In the genomic region with DNA sequence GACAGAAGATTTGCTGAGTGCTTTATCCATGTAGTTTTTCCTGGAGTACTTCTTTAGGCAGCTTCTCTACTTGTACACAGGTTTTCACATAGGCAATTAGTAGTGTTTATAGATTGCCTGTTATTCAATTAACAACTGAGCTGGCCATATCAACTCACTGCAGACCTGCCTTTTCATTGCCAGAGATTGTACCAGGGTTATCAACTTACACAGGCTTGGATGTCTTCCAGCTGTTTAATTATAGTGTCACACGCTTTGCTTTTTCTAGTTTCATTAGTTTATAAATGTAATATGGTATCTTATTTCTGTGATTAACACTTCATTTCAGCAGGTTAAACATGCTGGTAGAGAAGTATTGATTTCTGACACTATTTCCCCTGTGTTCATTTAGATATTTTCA, we compare ENCODE assay signal across 18 cellular contexts.
DNase-seq lines count a peak whose midpoint lies in the region; ATAC-seq and TF ChIP-seq lines count a peak whose summit lies in the region.
"Had no signal": no experiment of that assay in that cellular context is flagged by ENCODE, and none has a peak within 500 bp of the region (broad histone marks: within the 10 kb centered on the region; RNA-seq: fewer than 3 reads in every experiment).

No MANE protein-coding gene starts in this region.

- H3K4me1 Mint-ChIP-seq in WTC11: peaks cover 26% of the 10 kb centered on the region
- H3K4me1 Mint-ChIP-seq: activated CD4-positive, alpha-beta memory T cell treated with anti-CD3 and anti-CD28 coated beads, Interleukin-2, amount 10 ng/mL, durations not matched to agents 7 days and 5 days; activated naive CD4-positive, alpha-beta T cell treated with anti-CD3 and anti-CD28 coated beads, Interleukin-2, amount 50 U/mL, for 24 hours had no signal

- H3K36me3 Mint-ChIP-seq in WTC11: peaks cover 8% of the 10 kb centered on the region

- H3K9me3 Mint-ChIP-seq in WTC11: no peaks in the 10 kb centered on the region
- H3K9me3 Mint-ChIP-seq: activated CD4-positive, alpha-beta memory T cell treated with anti-CD3 and anti-CD28 coated beads, Interleukin-2, amount 10 ng/mL, durations not matched to agents 7 days and 5 days; activated naive CD4-positive, alpha-beta T cell treated with anti-CD3 and anti-CD28 coated beads, Interleukin-2, amount 50 U/mL, for 24 hours; activated T-cell treated with anti-CD3 and anti-CD28 coated beads, Interleukin-2, amount 50 U/mL, for 24 hours; HFFc6 had no signal

- CTCF ChIA-PET in WTC11 (lab: Charles Lee): interaction anchor here (0.7 to 1.5 kb wide), 2 partner anchors 10 to 227 kb away, joined by 4 to 8 read pairs; no protein-coding TSS in a partner anchor

- POLR2A ChIA-PET in WTC11 (lab: Charles Lee): interaction anchor here (0.9 kb wide), 1 partner anchor 211 kb away, joined by 3 read pairs; no protein-coding TSS in a partner anchor

- no peak for TF ChIP-seq CTCF in WTC11 (IDR thresholded peaks at IDR 0.05)

- H3K27ac Mint-ChIP-seq in WTC11: 0 out of 2 replicates have a peak overlapping the region, but pooled peaks have one; percentile 31
- H3K27ac Mint-ChIP-seq: activated CD4-positive, alpha-beta memory T cell treated with anti-CD3 and anti-CD28 coated beads, Interleukin-2, amount 10 ng/mL, durations not matched to agents 7 days and 5 days; activated naive CD4-positive, alpha-beta T cell treated with anti-CD3 and anti-CD28 coated beads, Interleukin-2, amount 50 U/mL, for 24 hours; activated T-cell treated with anti-CD3 and anti-CD28 coated beads, Interleukin-2, amount 50 U/mL, for 24 hours; HFFc6 had no signal

- H3K27me3 Mint-ChIP-seq in WTC11 (ENCODE audit: low read depth): no peaks in the 10 kb centered on the region
- H3K27me3 Mint-ChIP-seq: activated CD4-positive, alpha-beta memory T cell treated with anti-CD3 and anti-CD28 coated beads, Interleukin-2, amount 10 ng/mL, durations not matched to agents 7 days and 5 days; activated naive CD4-positive, alpha-beta T cell treated with anti-CD3 and anti-CD28 coated beads, Interleukin-2, amount 50 U/mL, for 24 hours; activated T-cell treated with anti-CD3 and anti-CD28 coated beads, Interleukin-2, amount 50 U/mL, for 24 hours had no signal

- no peak for ATAC-seq in WTC11
- ATAC-seq in HG02884 (IDR thresholded peaks at IDR 0.05; ENCODE audit: unreplicated experiment): no peak
- no peak for ATAC-seq in GM21529 (IDR thresholded peaks at IDR 0.05; ENCODE audit: unreplicated experiment)
- no peak for ATAC-seq in GM21447 (IDR thresholded peaks at IDR 0.05; ENCODE audit: unreplicated experiment)

- DNase-seq in COR-L47 (lab: John Stamatoyannopoulos, UW): peak; percentile 87
- peak; percentile 33 for DNase-seq in NCI-H128 (lab: John Stamatoyannopoulos, UW; ENCODE audit: unreplicated experiment)
- peak; percentile 97 for DNase-seq in NCI-H2171 treated with DMSO at 0.1 percent for 48 hours (lab: John Stamatoyannopoulos, UW)
- no peak for DNase-seq in WTC11 (ENCODE audit: low spot score)
- no peak for DNase-seq in SIG-M5 (lab: John Stamatoyannopoulos, UW)
- DNase-seq: activated CD4-positive, alpha-beta memory T cell treated with anti-CD3 and anti-CD28 coated beads, Interleukin-2, amount 10 ng/mL, durations not matched to agents 7 days and 5 days; activated T-cell treated with anti-CD3 and anti-CD28 coated beads, Interleukin-2, amount 50 U/mL, for 24 hours; HFFc6; IMR-90; NCI-H526; pancreas; sigmoid colon; stimulated activated CD4-positive, alpha-beta T cell treated with anti-CD3 and anti-CD28 coated beads, Interleukin-2, amount 100 ng/mL, for 24 hours; SW 1271 had no signal

- H3K4me3 Mint-ChIP-seq in WTC11: no peak overlapping the region
- H3K4me3 Mint-ChIP-seq: activated CD4-positive, alpha-beta memory T cell treated with anti-CD3 and anti-CD28 coated beads, Interleukin-2, amount 10 ng/mL, durations not matched to agents 7 days and 5 days; activated naive CD4-positive, alpha-beta T cell treated with anti-CD3 and anti-CD28 coated beads, Interleukin-2, amount 50 U/mL, for 24 hours; activated T-cell treated with anti-CD3 and anti-CD28 coated beads, Interleukin-2, amount 50 U/mL, for 24 hours; HFFc6 had no signal

TF ChIP-seq in WTC11, 78 proteins besides CTCF, POLR2A, EP300 and RAD21:
- no peak for TF ChIP-seq CREB1 (CRISPR knock-in tag; IDR thresholded peaks at IDR 0.05)
- no peak for TF ChIP-seq TEAD4 (CRISPR knock-in tag; IDR thresholded peaks at IDR 0.05)
- TF ChIP-seq MYBL2 (CRISPR knock-in tag; IDR thresholded peaks at IDR 0.05): no peak
- no peak for TF ChIP-seq ZNF532 (CRISPR knock-in tag; IDR thresholded peaks at IDR 0.05; ENCODE audit: borderline replicate concordance)
- TF ChIP-seq IRF2 (CRISPR knock-in tag; IDR thresholded peaks at IDR 0.05; ENCODE audit: borderline replicate concordance, low read depth): no peak
TF ChIP-seq in WTC11: peak in this region for 0.

Comparison
In these comparisons a context has a peak if more than half of its experiments do, and no peak if none do; other contexts are left out.
1. DNase-seq: peak in COR-L47 (single experiment), NCI-H128 (single experiment) and NCI-H2171 treated with DMSO at 0.1 percent for 48 hours (single experiment); none in WTC11 (single experiment) and SIG-M5 (single experiment).